ENCODE assay signal across 16 cellular contexts in the genomic region with DNA sequence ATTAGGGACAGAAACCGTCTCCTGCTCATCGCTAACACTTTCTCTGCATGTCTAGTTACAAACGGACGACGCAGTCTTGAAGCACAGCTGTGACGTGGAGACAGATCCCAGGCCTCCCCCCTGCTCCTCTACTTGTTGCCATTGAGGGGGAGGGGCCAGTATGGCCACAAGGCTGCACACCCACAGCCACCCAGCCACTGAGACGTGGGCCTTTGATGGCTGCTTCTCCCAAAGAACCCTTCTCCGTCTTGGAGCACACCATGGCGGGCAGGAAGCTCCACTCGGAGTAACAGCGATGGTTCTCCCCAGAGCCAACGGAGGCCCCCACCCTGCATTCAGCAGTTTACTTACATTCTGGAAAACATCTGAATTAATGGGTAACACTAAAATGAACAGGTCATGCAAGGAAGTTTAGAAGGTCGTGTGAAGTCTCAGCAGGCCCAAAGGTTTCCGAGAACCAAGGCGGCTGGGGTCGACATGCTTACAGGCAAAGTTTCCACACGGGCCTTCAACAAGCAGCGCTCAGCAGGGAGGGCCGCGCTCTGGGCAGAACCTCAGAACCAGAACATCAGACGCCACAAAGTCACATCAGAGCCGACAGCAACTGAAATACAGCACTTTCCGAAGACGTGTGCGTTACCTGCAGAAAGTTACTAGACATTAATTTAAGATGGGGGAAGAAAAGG.
"Had no signal": no experiment of that assay in that cellular context is flagged by ENCODE, and none has a peak within 500 bp of the region (broad histone marks: within the 10 kb centered on the region; RNA-seq: fewer than 3 reads in every experiment).

No MANE protein-coding gene starts in this region.

- ATAC-seq: pancreas had no signal

- H3K9me3 ChIP-seq: pancreas, upper lobe of left lung had no signal

- DNase-seq: activated CD4-positive, alpha-beta T cell treated with anti-CD3 and anti-CD28 coated beads, Interleukin-2, amount 50 U/mL, for 1 hour; cerebellar nuclear complex; endodermal cell; erythroblast; hippocampal formation; kidney glomerular epithelial cell; retina; stimulated activated CD4-positive, alpha-beta T cell treated with anti-CD3 and anti-CD28 coated beads, Interleukin-1b, Interleukin-23, amount 100 ng/mL, for 48 hours; substantia nigra; T-helper 1 cell had no signal

- H3K36me3 Mint-ChIP-seq: activated naive CD8-positive, alpha-beta T cell; stimulated activated memory B cell treated with anti-CD40 and anti-IgM and Interleukin-4, amounts not matched to agents 10 μg/mL and 1 μg/mL and 100 μg/mL, for 72 hours had no signal

- H3K36me3 ChIP-seq: neural progenitor cell, pancreas, upper lobe of left lung had no signal

- H3K27ac ChIP-seq: pancreas, skin epidermis, upper lobe of left lung had no signal

- H3K4me1 ChIP-seq: upper lobe of left lung had no signal

- H3K27me3 ChIP-seq: neural progenitor cell, pancreas, upper lobe of left lung had no signal

- H3K9me3 Mint-ChIP-seq: endodermal cell; neural progenitor cell; stimulated activated memory B cell treated with anti-CD40 and anti-IgM and Interleukin-4, amounts not matched to agents 10 μg/mL and 1 μg/mL and 100 μg/mL, for 72 hours had no signal

- H3K27ac Mint-ChIP-seq: activated naive CD8-positive, alpha-beta T cell; endodermal cell; neural progenitor cell; stimulated activated memory B cell treated with anti-CD40 and anti-IgM and Interleukin-4, amounts not matched to agents 10 μg/mL and 1 μg/mL and 100 μg/mL, for 72 hours had no signal

- H3K27me3 Mint-ChIP-seq: activated naive CD8-positive, alpha-beta T cell had no signal

- H3K4me3 ChIP-seq: neural progenitor cell, pancreas, skin epidermis, upper lobe of left lung had no signal

- H3K4me3 Mint-ChIP-seq: activated naive CD8-positive, alpha-beta T cell; endodermal cell; neural progenitor cell; stimulated activated memory B cell treated with anti-CD40 and anti-IgM and Interleukin-4, amounts not matched to agents 10 μg/mL and 1 μg/mL and 100 μg/mL, for 72 hours had no signal
